Comparison of ENCODE assay signal across 1 cellular context in genomic region chr3:117479095-117479494, GRCh38.
TF ChIP-seq lines count a peak whose summit lies in the region.

No MANE protein-coding gene starts in this region.

TF ChIP-seq in GM12878, 131 proteins besides CTCF, POLR2A, EP300 and RAD21 (continued from another document and continues in another):
- TF ChIP-seq, protein P1, sequence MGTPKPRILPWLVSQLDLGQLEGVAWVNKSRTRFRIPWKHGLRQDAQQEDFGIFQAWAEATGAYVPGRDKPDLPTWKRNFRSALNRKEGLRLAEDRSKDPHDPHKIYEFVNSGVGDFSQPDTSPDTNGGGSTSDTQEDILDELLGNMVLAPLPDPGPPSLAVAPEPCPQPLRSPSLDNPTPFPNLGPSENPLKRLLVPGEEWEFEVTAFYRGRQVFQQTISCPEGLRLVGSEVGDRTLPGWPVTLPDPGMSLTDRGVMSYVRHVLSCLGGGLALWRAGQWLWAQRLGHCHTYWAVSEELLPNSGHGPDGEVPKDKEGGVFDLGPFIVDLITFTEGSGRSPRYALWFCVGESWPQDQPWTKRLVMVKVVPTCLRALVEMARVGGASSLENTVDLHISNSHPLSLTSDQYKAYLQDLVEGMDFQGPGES (IDR thresholded peaks at IDR 0.05): no peak
- TF ChIP-seq IRF4 (IDR thresholded peaks at IDR 0.05; ENCODE audit: low read depth, low read length) (peak; percentile 67; the same call in 1 of the 2 replicates), BHLHE40 (IDR thresholded peaks at IDR 0.05; ENCODE audit: borderline replicate concordance in 1 of 2, low read depth in 2 of 2, low read length in 1 of 2) (peak; percentile 46 to 57; a peak in 3 of 4 replicates), POU2F2 (IDR thresholded peaks at IDR 0.05; ENCODE audit: borderline replicate concordance, low read depth, low read length) (0 out of 3 replicates have a peak, but pooled peaks have one; percentile 31), ZNF217 (IDR thresholded peaks at IDR 0.05) (peak; percentile 83; the same call in 1 of the 2 replicates), BCL11A (IDR thresholded peaks at IDR 0.05; ENCODE audit: low read depth, low read length) (peak; percentile 98), CEBPB (IDR thresholded peaks at IDR 0.05; ENCODE audit: borderline replicate concordance in 1 of 2, low read depth in 2 of 2, low read length in 2 of 2) (peak; percentile 59 to 71; a peak in 1 of 4 replicates), JUNB (IDR thresholded peaks at IDR 0.05) (peak; percentile 89), KDM1A (IDR thresholded peaks at IDR 0.05; ENCODE audit: borderline replicate concordance) (no peak), NFYA (IDR thresholded peaks at IDR 0.05; ENCODE audit: borderline replicate concordance, low read depth, low read length) (no peak), RUNX3 (IDR thresholded peaks at IDR 0.05; ENCODE audit: low read length) (peak; percentile 70), ZNF592 (IDR thresholded peaks at IDR 0.05) (peak; percentile 70; the same call in 1 of the 2 replicates), BMI1 (IDR thresholded peaks at IDR 0.05; ENCODE audit: borderline replicate concordance) (peak; percentile 83), RB1 (IDR thresholded peaks at IDR 0.05; ENCODE audit: borderline replicate concordance) (no peak), ZNF384 (IDR thresholded peaks at IDR 0.05; ENCODE audit: borderline replicate concordance, low read depth, low read length) (peak; percentile 58; the same call in 1 of the 2 replicates), EGR1 (IDR thresholded peaks at IDR 0.05; ENCODE audit: borderline replicate concordance in 1 of 2, low read depth in 2 of 2, low read length in 2 of 2) (no peak), TBL1XR1 (IDR thresholded peaks at IDR 0.05; ENCODE audit: low read depth, low read length) (peak; percentile 45; the same call in 1 of the 2 replicates), E2F4 (IDR thresholded peaks at IDR 0.05; ENCODE audit: low read depth, low read length) (no peak), HCFC1 (IDR thresholded peaks at IDR 0.05; ENCODE audit: low read length) (no peak), PRDM15 (CRISPR knock-in tag; IDR thresholded peaks at IDR 0.05) (no peak), FOXM1 (IDR thresholded peaks at IDR 0.05; ENCODE audit: low read depth, low read length) (peak; percentile 76; the same call in 1 of the 2 replicates), ATF7 (IDR thresholded peaks at IDR 0.05; ENCODE audit: low read depth) (peak; percentile 70), NFIC (IDR thresholded peaks at IDR 0.05; ENCODE audit: low read depth, low read length) (peak; percentile 70; the same call in 1 of the 2 replicates), MTA2 (IDR thresholded peaks at IDR 0.05; ENCODE audit: low read depth) (peak; percentile 99)
- TF ChIP-seq, protein P2, sequence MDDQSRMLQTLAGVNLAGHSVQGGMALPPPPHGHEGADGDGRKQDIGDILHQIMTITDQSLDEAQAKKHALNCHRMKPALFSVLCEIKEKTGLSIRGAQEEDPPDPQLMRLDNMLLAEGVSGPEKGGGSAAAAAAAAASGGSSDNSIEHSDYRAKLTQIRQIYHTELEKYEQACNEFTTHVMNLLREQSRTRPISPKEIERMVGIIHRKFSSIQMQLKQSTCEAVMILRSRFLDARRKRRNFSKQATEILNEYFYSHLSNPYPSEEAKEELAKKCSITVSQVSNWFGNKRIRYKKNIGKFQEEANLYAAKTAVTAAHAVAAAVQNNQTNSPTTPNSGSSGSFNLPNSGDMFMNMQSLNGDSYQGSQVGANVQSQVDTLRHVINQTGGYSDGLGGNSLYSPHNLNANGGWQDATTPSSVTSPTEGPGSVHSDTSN (IDR thresholded peaks at IDR 0.05; ENCODE audit: insufficient replicate concordance, low read depth, low read length): no peak
- TF ChIP-seq, protein P3, sequence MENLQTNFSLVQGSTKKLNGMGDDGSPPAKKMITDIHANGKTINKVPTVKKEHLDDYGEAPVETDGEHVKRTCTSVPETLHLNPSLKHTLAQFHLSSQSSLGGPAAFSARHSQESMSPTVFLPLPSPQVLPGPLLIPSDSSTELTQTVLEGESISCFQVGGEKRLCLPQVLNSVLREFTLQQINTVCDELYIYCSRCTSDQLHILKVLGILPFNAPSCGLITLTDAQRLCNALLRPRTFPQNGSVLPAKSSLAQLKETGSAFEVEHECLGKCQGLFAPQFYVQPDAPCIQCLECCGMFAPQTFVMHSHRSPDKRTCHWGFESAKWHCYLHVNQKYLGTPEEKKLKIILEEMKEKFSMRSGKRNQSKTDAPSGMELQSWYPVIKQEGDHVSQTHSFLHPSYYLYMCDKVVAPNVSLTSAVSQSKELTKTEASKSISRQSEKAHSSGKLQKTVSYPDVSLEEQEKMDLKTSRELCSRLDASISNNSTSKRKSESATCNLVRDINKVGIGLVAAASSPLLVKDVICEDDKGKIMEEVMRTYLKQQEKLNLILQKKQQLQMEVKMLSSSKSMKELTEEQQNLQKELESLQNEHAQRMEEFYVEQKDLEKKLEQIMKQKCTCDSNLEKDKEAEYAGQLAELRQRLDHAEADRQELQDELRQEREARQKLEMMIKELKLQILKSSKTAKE (IDR thresholded peaks at IDR 0.05; ENCODE audit: low read depth, poor library complexity, severe bottlenecking): peak; percentile 76
- TF ChIP-seq, protein P4, sequence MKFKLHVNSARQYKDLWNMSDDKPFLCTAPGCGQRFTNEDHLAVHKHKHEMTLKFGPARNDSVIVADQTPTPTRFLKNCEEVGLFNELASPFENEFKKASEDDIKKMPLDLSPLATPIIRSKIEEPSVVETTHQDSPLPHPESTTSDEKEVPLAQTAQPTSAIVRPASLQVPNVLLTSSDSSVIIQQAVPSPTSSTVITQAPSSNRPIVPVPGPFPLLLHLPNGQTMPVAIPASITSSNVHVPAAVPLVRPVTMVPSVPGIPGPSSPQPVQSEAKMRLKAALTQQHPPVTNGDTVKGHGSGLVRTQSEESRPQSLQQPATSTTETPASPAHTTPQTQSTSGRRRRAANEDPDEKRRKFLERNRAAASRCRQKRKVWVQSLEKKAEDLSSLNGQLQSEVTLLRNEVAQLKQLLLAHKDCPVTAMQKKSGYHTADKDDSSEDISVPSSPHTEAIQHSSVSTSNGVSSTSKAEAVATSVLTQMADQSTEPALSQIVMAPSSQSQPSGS (IDR thresholded peaks at IDR 0.05; ENCODE audit: low read length): peak; percentile 83
- TF ChIP-seq, protein P5, sequence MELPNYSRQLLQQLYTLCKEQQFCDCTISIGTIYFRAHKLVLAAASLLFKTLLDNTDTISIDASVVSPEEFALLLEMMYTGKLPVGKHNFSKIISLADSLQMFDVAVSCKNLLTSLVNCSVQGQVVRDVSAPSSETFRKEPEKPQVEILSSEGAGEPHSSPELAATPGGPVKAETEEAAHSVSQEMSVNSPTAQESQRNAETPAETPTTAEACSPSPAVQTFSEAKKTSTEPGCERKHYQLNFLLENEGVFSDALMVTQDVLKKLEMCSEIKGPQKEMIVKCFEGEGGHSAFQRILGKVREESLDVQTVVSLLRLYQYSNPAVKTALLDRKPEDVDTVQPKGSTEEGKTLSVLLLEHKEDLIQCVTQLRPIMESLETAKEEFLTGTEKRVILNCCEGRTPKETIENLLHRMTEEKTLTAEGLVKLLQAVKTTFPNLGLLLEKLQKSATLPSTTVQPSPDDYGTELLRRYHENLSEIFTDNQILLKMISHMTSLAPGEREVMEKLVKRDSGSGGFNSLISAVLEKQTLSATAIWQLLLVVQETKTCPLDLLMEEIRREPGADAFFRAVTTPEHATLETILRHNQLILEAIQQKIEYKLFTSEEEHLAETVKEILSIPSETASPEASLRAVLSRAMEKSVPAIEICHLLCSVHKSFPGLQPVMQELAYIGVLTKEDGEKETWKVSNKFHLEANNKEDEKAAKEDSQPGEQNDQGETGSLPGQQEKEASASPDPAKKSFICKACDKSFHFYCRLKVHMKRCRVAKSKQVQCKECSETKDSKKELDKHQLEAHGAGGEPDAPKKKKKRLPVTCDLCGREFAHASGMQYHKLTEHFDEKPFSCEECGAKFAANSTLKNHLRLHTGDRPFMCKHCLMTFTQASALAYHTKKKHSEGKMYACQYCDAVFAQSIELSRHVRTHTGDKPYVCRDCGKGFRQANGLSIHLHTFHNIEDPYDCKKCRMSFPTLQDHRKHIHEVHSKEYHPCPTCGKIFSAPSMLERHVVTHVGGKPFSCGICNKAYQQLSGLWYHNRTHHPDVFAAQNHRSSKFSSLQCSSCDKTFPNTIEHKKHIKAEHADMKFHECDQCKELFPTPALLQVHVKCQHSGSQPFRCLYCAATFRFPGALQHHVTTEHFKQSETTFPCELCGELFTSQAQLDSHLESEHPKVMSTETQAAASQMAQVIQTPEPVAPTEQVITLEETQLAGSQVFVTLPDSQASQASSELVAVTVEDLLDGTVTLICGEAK (IDR thresholded peaks at IDR 0.05; ENCODE audit: borderline replicate concordance): no peak
- TF ChIP-seq, protein P6, sequence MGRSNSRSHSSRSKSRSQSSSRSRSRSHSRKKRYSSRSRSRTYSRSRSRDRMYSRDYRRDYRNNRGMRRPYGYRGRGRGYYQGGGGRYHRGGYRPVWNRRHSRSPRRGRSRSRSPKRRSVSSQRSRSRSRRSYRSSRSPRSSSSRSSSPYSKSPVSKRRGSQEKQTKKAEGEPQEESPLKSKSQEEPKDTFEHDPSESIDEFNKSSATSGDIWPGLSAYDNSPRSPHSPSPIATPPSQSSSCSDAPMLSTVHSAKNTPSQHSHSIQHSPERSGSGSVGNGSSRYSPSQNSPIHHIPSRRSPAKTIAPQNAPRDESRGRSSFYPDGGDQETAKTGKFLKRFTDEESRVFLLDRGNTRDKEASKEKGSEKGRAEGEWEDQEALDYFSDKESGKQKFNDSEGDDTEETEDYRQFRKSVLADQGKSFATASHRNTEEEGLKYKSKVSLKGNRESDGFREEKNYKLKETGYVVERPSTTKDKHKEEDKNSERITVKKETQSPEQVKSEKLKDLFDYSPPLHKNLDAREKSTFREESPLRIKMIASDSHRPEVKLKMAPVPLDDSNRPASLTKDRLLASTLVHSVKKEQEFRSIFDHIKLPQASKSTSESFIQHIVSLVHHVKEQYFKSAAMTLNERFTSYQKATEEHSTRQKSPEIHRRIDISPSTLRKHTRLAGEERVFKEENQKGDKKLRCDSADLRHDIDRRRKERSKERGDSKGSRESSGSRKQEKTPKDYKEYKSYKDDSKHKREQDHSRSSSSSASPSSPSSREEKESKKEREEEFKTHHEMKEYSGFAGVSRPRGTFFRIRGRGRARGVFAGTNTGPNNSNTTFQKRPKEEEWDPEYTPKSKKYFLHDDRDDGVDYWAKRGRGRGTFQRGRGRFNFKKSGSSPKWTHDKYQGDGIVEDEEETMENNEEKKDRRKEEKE (IDR thresholded peaks at IDR 0.05): no peak
